Comparison of ENCODE assay signal across 1 cellular context in the genomic region with DNA sequence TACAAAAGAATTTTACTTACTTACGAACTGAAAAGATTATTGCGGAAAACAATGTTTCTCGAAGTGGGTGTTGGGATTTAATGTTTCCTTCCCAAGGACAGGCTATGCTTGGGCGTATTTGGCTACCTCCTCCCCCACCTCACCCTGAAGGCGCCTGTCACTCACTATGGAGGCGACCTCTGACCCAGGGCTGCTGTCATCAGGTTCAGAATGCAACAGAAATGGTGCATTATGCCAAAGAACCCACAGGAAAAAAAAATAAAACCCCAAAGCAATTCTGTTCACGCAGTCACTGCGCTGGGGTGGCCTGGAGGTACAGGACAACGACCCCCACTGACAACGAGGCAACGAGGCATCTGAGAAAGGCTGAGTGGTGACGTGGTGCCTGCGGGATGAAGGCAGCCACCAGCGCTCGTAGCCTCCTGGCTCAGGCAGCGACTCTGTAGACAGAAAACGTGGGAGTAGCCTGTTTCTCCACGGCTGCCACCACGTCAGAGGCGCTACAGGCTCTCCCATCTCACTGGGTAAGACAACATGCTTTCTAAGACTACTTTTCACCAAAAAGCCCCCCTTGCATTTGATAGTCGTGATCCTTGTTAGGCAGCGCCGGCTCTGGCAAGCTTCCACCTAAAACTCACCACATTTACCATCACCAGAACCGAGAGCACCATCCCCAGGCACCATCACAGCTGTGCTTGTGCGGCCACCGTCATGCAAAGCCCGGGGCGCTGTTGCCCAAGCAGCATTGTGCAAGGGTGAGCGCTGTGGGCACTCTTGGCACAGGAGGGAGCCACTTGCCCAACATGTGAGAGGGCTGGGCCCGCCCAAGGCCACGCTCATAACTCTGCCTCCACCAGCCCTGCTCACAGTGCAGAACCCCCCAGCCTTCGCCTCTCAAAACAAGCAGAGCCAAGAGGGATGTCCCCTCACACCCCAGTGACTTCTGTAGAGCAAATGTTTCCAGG.
TF ChIP-seq lines count a peak whose summit lies in the region.

No MANE protein-coding gene starts in this region.

TF ChIP-seq in H1, 55 proteins besides CTCF, POLR2A, EP300 and RAD21:
- TF ChIP-seq BACH1 (IDR thresholded peaks at IDR 0.05; ENCODE audit: low read length) (no peak), ZNF274 (IDR thresholded peaks at IDR 0.05; ENCODE audit: borderline replicate concordance, extremely low read depth, low read length) (no peak)
